Comparison of ENCODE assay signal across 18 cellular contexts in genomic region chr19:53873451-53874383, GRCh38. TPM values are rescaled to one million over a fixed set of nuclear protein-coding genes. Genes with fewer than 3 reads are reported as not detected.
A peak's percentile ranks its signal among the peaks of the same experiment; 100 is the strongest.
DNase-seq lines count a peak whose midpoint lies in the region; ATAC-seq, FAIRE-seq and TF ChIP-seq lines count a peak whose summit lies in the region.
"Had no signal": no experiment of that assay in that cellular context is flagged by ENCODE, and none has a peak within 500 bp of the region (broad histone marks: within the 10 kb centered on the region; RNA-seq: fewer than 3 reads in every experiment).

No MANE protein-coding gene starts in this region.

- no peak overlapping the region for H3K9ac ChIP-seq in astrocyte (ENCODE audit: low read length)

- H4K20me1 ChIP-seq in astrocyte (ENCODE audit: insufficient read depth, low read length) (peaks cover 68% of the 10 kb centered on the region), osteoblast (ENCODE audit: insufficient read depth, low read length) (peaks cover 30% of the 10 kb centered on the region)

- no peak for ATAC-seq in activated CD4-positive, alpha-beta T cell treated with anti-CD3 and anti-CD28 coated beads for 36 hours
- ATAC-seq: left lobe of liver had no signal

- H3K27ac ChIP-seq in astrocyte (ENCODE audit: low read depth, low read length) (no peak overlapping the region), osteoblast (ENCODE audit: low read depth, low read length) (no peak overlapping the region), ascending aorta (no peak overlapping the region)
- H3K27ac ChIP-seq: hepatocyte, testis had no signal

- H3K4me1 Mint-ChIP-seq in activated CD4-positive, alpha-beta T cell treated with anti-CD3 and anti-CD28 coated beads for 36 hours, result peaks cover 69% of the 10 kb centered on the region
- H3K4me1 Mint-ChIP-seq in HFFc6 (ENCODE audit: low read depth) (peaks cover 40% of the 10 kb centered on the region), astrocyte (ENCODE audit: low read depth, unreplicated experiment) (peaks cover 5% of the 10 kb centered on the region)

- H3K27ac Mint-ChIP-seq in activated CD4-positive, alpha-beta T cell treated with anti-CD3 and anti-CD28 coated beads for 36 hours, result peak overlapping the region; percentile 76
- H3K27ac Mint-ChIP-seq in HFFc6 (peak overlapping the region; percentile 51), astrocyte (ENCODE audit: unreplicated experiment) (no peak overlapping the region)

- CTCF ChIA-PET in activated CD4-positive, alpha-beta T cell treated with anti-CD3 and anti-CD28 coated beads for 36 hours (lab: Charles Lee), result no interaction called here

- POLR2A ChIA-PET in activated CD4-positive, alpha-beta T cell treated with anti-CD3 and anti-CD28 coated beads for 36 hours (lab: Charles Lee), result no interaction called here

- H3K36me3 Mint-ChIP-seq in activated CD4-positive, alpha-beta T cell treated with anti-CD3 and anti-CD28 coated beads for 36 hours (ENCODE audit: low read depth), result peaks cover 43% of the 10 kb centered on the region
- H3K36me3 Mint-ChIP-seq in HFFc6 (ENCODE audit: low read depth) (peaks cover 59% of the 10 kb centered on the region), astrocyte (ENCODE audit: low read depth, unreplicated experiment) (peaks cover 21% of the 10 kb centered on the region)

- H3K4me3 Mint-ChIP-seq in activated CD4-positive, alpha-beta T cell treated with anti-CD3 and anti-CD28 coated beads for 36 hours, result peak overlapping the region; percentile 7
- H3K4me3 Mint-ChIP-seq in HFFc6, result peak overlapping the region; percentile 40
- no peak overlapping the region for H3K4me3 Mint-ChIP-seq in astrocyte (ENCODE audit: unreplicated experiment)

- peaks cover 12% of the 10 kb centered on the region for H3K36me3 ChIP-seq in astrocyte (ENCODE audit: insufficient read depth, low read length)
- H3K36me3 ChIP-seq in osteoblast (ENCODE audit: insufficient read depth, low read length), result peaks cover 41% of the 10 kb centered on the region
- H3K36me3 ChIP-seq in ascending aorta, result peaks cover 44 to 62% of the 10 kb centered on the region in 2 donors

- H2AFZ ChIP-seq in astrocyte (ENCODE audit: low read depth, low read length) (no peak overlapping the region), osteoblast (ENCODE audit: low read length) (no peak overlapping the region)
- H2AFZ ChIP-seq: hepatocyte had no signal

- no peak for FAIRE-seq in astrocyte (lab: Jason Lieb, UNC)
- FAIRE-seq: small intestine had no signal

- TF ChIP-seq CTCF in HFFc6 (IDR thresholded peaks at IDR 0.05), result no peak
- no peak for TF ChIP-seq CTCF in astrocyte (IDR thresholded peaks at IDR 0.05; ENCODE audit: insufficient read depth, low read depth, low read length)
- no peak for TF ChIP-seq CTCF in osteoblast (IDR thresholded peaks at IDR 0.05; ENCODE audit: extremely low read depth, low read depth, low read length)
- TF ChIP-seq CTCF in ascending aorta (IDR thresholded peaks at IDR 0.05), result no peak

- H3K27me3 ChIP-seq in astrocyte (ENCODE audit: insufficient read depth, low read length), result no peaks in the 10 kb centered on the region
- no peaks in the 10 kb centered on the region for H3K27me3 ChIP-seq in osteoblast (ENCODE audit: insufficient read depth, low read length)
- no peaks in the 10 kb centered on the region for H3K27me3 ChIP-seq in ascending aorta
- H3K27me3 ChIP-seq: hepatocyte, testis had no signal

- DNase-seq in activated CD4-positive, alpha-beta T cell treated with anti-CD3 and anti-CD28 coated beads for 36 hours, result no peak
- DNase-seq in activated CD4-positive, alpha-beta T cell treated with anti-CD3 and anti-CD28 coated beads for 48 hours, result no peak
- DNase-seq in HFFc6 (no peak), astrocyte (ENCODE audit: low read depth) (no peak), osteoblast (ENCODE audit: insufficient read length, low spot score, missing footprints) (peak; percentile 54), ascending aorta (ENCODE audit: low spot score in 2 of 2) (no peak), HUDEP-2 (lab: John Stamatoyannopoulos, UW; ENCODE audit: unreplicated experiment in 76 of 76) (no peak), COR-L47 (lab: John Stamatoyannopoulos, UW) (no peak)
- DNase-seq: 8988T; activated naive CD4-positive, alpha-beta T cell treated with anti-CD3 and anti-CD28 coated beads, Interleukin-2, amount 50 U/mL, for 16 hours; KBM-7; NCI-H1694; NCI-H526 treated with DMSO at 0.1 percent for 48 hours; small intestine; testis had no signal

- peaks cover under 1% of the 10 kb centered on the region for H3K4me1 ChIP-seq in astrocyte (ENCODE audit: insufficient read depth, low read length)
- no peaks in the 10 kb centered on the region for H3K4me1 ChIP-seq in osteoblast (ENCODE audit: insufficient read depth, low read length)
- H3K4me1 ChIP-seq in ascending aorta, result peaks cover 3 to 28% of the 10 kb centered on the region in 2 donors

- no peaks in the 10 kb centered on the region for H3K9me3 ChIP-seq in astrocyte (ENCODE audit: insufficient read depth, low read depth, low read length)
- H3K9me3 ChIP-seq in osteoblast (ENCODE audit: low read depth, low read length), result no peaks in the 10 kb centered on the region
- no peaks in the 10 kb centered on the region for H3K9me3 ChIP-seq in ascending aorta
- H3K9me3 ChIP-seq: esophagus muscularis mucosa, testis had no signal

- H3K79me2 ChIP-seq in astrocyte (ENCODE audit: insufficient read depth, low read length), result peaks cover 50% of the 10 kb centered on the region
- H3K79me2 ChIP-seq in osteoblast (ENCODE audit: insufficient read depth, low read length), result peaks cover 18% of the 10 kb centered on the region

- H3K4me3 ChIP-seq in astrocyte (ENCODE audit: insufficient read depth, low read depth, low read length) (no peak overlapping the region), osteoblast (ENCODE audit: insufficient read depth, low read length) (no peak overlapping the region), ascending aorta (no peak overlapping the region)
- H3K4me3 ChIP-seq: esophagus muscularis mucosa, hepatocyte had no signal

- H3K4me2 ChIP-seq in astrocyte (ENCODE audit: low read length) (peak overlapping the region; percentile 26), osteoblast (ENCODE audit: insufficient read depth, low read length) (no peak overlapping the region)
- H3K4me2 ChIP-seq: hepatocyte had no signal

- H3K9me3 Mint-ChIP-seq in activated CD4-positive, alpha-beta T cell treated with anti-CD3 and anti-CD28 coated beads for 36 hours (ENCODE audit: low read depth), result no peaks in the 10 kb centered on the region
- H3K9me3 Mint-ChIP-seq in HFFc6, result no peaks in the 10 kb centered on the region; the same call in none of the 2 replicates
- no peaks in the 10 kb centered on the region for H3K9me3 Mint-ChIP-seq in astrocyte (ENCODE audit: unreplicated experiment)

- intact Hi-C loops in activated CD4-positive, alpha-beta T cell treated with anti-CD3 and anti-CD28 coated beads for 36 hours (cut with DNase I, micrococcal nuclease), result no loop called here
- intact Hi-C loops in ascending aorta (cut with DNase I), result loop anchor here (10.0 kb wide), 1 partner anchor 1949 kb away; the partner anchor contains the start of gene ZNF613

- no peaks in the 10 kb centered on the region for H3K27me3 Mint-ChIP-seq in activated CD4-positive, alpha-beta T cell treated with anti-CD3 and anti-CD28 coated beads for 36 hours
- H3K27me3 Mint-ChIP-seq in HFFc6 (ENCODE audit: insufficient read depth) (peaks cover 58% of the 10 kb centered on the region), astrocyte (ENCODE audit: low read depth, unreplicated experiment) (no peaks in the 10 kb centered on the region)

RNA-seq across cellular contexts. Expression of gene MYADM, which starts 6.0 kb away (rescaled TPM):
- 10 to 100 TPM; 46.4 to 54.6 TPM for total RNA-seq in activated CD4-positive, alpha-beta T cell treated with anti-CD3 and anti-CD28 coated beads for 36 hours
- 100 to 1,000 TPM; 304 to 350 (median 316) TPM for total RNA-seq in HFFc6 (2021; fragmentation: NEBNext Ultra II Directional; extraction: Animal tissue kit (Norgen Biotek cat#: 25700))
- total RNA-seq in astrocyte (221 and 246 TPM in 2 replicates), osteoblast (16.2 and 17.4 TPM in 2 replicates), ascending aorta (422 TPM)

RNA-seq across cellular contexts. Expression of gene PRKCG, which starts 8.3 kb away (rescaled TPM):
- under 1 TPM in 1 of 2 experiments, not detected in 1; 0.25 TPM for total RNA-seq in activated CD4-positive, alpha-beta T cell treated with anti-CD3 and anti-CD28 coated beads for 36 hours
- under 1 TPM in 2 of 6 experiments, not detected in 4; 0.23 to 0.28 TPM for total RNA-seq in HFFc6 (2021; fragmentation: NEBNext Ultra II Directional; extraction: Animal tissue kit (Norgen Biotek cat#: 25700))
- 0.29 and 0.41 TPM in 2 replicates for total RNA-seq in astrocyte
- total RNA-seq in osteoblast, result under 0.01 TPM in 1 of 2 replicates, not detected in the other
- total RNA-seq in ascending aorta, result not detected
- total RNA-seq: esophagus muscularis mucosa, hepatocyte had no signal

RNA-seq across cellular contexts. Expression of gene CACNG7, which starts 35.4 kb away (rescaled TPM):
- not detected for total RNA-seq in activated CD4-positive, alpha-beta T cell treated with anti-CD3 and anti-CD28 coated beads for 36 hours
- 1 to 10 TPM in 1 of 6 experiments, under 1 TPM in 5; 0.38 to 1.2 (median 0.70) TPM for total RNA-seq in HFFc6 (2021; fragmentation: NEBNext Ultra II Directional; extraction: Animal tissue kit (Norgen Biotek cat#: 25700))
- 3.5 and 4.4 TPM in 2 replicates for total RNA-seq in astrocyte
- total RNA-seq in osteoblast, result not detected in 2 replicates
- not detected for total RNA-seq in ascending aorta
- total RNA-seq: left lobe of liver had no signal

RNA-seq across cellular contexts. Expression of gene NLRP12, which starts 49.6 kb away (rescaled TPM):
- not detected for total RNA-seq in activated CD4-positive, alpha-beta T cell treated with anti-CD3 and anti-CD28 coated beads for 36 hours
- not detected for total RNA-seq in HFFc6 (2021; fragmentation: NEBNext Ultra II Directional; extraction: Animal tissue kit (Norgen Biotek cat#: 25700))
- total RNA-seq in astrocyte, result not detected in 2 replicates
- total RNA-seq in osteoblast, result under 0.01 TPM in 1 of 2 replicates, not detected in the other
- total RNA-seq in ascending aorta, result not detected
- total RNA-seq: hepatocyte had no signal
